ENCODE assay signal across 1 cellular context in the genomic region with DNA sequence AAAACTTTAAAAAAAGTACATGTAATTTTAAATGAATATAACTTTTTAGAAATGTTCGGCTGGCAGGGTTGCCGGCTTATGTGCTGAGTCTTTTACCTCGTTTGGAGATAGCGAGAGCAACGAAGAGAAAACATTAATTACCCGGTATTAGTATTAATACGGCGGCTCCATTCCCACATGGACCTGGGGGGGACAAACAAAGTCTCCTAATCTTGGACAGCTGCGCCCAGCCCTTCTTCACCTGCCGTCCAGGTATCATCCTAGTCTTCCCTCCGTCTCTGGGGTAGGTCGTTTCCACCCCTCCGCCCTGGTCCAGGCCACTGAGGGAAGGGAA.
TF ChIP-seq lines count a peak whose summit lies in the region.

No MANE protein-coding gene starts in this region.

TF ChIP-seq in HEK293, 187 proteins besides CTCF, POLR2A, EP300 and RAD21 (continued from another document and continues in another):
- TF ChIP-seq ZNF341 (tag by site-specific recombination; IDR thresholded peaks at IDR 0.05; ENCODE audit: low read depth) (peak; percentile 55; the same call in 1 of the 2 replicates), ZFP69B (tag by site-specific recombination; IDR thresholded peaks at IDR 0.05) (no peak), MEIS1 (CRISPR knock-in tag; IDR thresholded peaks at IDR 0.05; ENCODE audit: borderline replicate concordance) (no peak), ZNF785 (tag by site-specific recombination; IDR thresholded peaks at IDR 0.05) (no peak), ZFHX2 (tag by site-specific recombination; conservative IDR thresholded peaks at IDR 0.05) (no peak), GLIS2 (tag by site-specific recombination; IDR thresholded peaks at IDR 0.05) (no peak), ZNF623 (tag by site-specific recombination; IDR thresholded peaks at IDR 0.05) (no peak), ZNF548 (tag by site-specific recombination; IDR thresholded peaks at IDR 0.05) (no peak), ZNF629 (tag by site-specific recombination; IDR thresholded peaks at IDR 0.05) (no peak), ZEB2 (tag by site-specific recombination; IDR thresholded peaks at IDR 0.05) (peak; percentile 60), ZNF335 (tag by site-specific recombination; conservative IDR thresholded peaks at IDR 0.05) (peak; percentile 70), KLF7 (tag by site-specific recombination; IDR thresholded peaks at IDR 0.05; ENCODE audit: borderline replicate concordance) (no peak), ZNF221 (tag by site-specific recombination; IDR thresholded peaks at IDR 0.05; ENCODE audit: borderline replicate concordance) (no peak), ZNF777 (tag by site-specific recombination; IDR thresholded peaks at IDR 0.05; ENCODE audit: borderline replicate concordance) (no peak), GFI1B (tag by site-specific recombination; IDR thresholded peaks at IDR 0.05) (0 out of 2 replicates have a peak, but pooled peaks have one; percentile 17), ZNF324 (tag by site-specific recombination; IDR thresholded peaks at IDR 0.05) (no peak), MYNN (tag by site-specific recombination; IDR thresholded peaks at IDR 0.05; ENCODE audit: borderline replicate concordance) (no peak), KLF16 (tag by site-specific recombination; IDR thresholded peaks at IDR 0.05) (0 out of 2 replicates have a peak, but pooled peaks have one; percentile 52), ZNF544 (tag by site-specific recombination; IDR thresholded peaks at IDR 0.05) (no peak), BCL11B (tag by site-specific recombination; IDR thresholded peaks at IDR 0.05; ENCODE audit: low read depth) (no peak), ZNF223 (tag by site-specific recombination; IDR thresholded peaks at IDR 0.05) (0 out of 2 replicates have a peak, but pooled peaks have one; percentile 18), ZNF660 (tag by site-specific recombination; IDR thresholded peaks at IDR 0.05) (0 out of 2 replicates have a peak, but pooled peaks have one; percentile 30), ZNF112 (tag by site-specific recombination; IDR thresholded peaks at IDR 0.05) (no peak), ZNF140 (tag by site-specific recombination; IDR thresholded peaks at IDR 0.05) (no peak)
- TF ChIP-seq, protein P1, sequence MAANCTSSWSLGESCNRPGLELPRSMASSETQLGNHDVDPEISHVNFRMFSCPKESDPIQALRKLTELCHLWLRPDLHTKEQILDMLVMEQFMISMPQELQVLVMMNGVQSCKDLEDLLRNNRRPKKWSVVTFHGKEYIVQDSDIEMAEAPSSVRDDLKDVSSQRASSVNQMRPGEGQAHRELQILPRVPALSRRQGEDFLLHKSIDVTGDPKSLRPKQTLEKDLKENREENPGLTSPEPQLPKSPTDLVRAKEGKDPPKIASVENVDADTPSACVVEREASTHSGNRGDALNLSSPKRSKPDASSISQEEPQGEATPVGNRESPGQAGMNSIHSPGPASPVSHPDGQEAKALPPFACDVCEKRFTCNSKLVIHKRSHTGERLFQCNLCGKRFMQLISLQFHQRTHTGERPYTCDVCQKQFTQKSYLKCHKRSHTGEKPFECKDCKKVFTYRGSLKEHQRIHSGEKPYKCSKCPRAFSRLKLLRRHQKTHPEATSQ (tag by site-specific recombination; IDR thresholded peaks at IDR 0.05) = no peak
- TF ChIP-seq, protein P2, sequence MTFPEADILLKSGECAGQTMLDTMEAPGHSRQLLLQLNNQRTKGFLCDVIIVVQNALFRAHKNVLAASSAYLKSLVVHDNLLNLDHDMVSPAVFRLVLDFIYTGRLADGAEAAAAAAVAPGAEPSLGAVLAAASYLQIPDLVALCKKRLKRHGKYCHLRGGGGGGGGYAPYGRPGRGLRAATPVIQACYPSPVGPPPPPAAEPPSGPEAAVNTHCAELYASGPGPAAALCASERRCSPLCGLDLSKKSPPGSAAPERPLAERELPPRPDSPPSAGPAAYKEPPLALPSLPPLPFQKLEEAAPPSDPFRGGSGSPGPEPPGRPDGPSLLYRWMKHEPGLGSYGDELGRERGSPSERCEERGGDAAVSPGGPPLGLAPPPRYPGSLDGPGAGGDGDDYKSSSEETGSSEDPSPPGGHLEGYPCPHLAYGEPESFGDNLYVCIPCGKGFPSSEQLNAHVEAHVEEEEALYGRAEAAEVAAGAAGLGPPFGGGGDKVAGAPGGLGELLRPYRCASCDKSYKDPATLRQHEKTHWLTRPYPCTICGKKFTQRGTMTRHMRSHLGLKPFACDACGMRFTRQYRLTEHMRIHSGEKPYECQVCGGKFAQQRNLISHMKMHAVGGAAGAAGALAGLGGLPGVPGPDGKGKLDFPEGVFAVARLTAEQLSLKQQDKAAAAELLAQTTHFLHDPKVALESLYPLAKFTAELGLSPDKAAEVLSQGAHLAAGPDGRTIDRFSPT (tag by site-specific recombination; IDR thresholded peaks at IDR 0.05) = no peak
- TF ChIP-seq, protein P3, sequence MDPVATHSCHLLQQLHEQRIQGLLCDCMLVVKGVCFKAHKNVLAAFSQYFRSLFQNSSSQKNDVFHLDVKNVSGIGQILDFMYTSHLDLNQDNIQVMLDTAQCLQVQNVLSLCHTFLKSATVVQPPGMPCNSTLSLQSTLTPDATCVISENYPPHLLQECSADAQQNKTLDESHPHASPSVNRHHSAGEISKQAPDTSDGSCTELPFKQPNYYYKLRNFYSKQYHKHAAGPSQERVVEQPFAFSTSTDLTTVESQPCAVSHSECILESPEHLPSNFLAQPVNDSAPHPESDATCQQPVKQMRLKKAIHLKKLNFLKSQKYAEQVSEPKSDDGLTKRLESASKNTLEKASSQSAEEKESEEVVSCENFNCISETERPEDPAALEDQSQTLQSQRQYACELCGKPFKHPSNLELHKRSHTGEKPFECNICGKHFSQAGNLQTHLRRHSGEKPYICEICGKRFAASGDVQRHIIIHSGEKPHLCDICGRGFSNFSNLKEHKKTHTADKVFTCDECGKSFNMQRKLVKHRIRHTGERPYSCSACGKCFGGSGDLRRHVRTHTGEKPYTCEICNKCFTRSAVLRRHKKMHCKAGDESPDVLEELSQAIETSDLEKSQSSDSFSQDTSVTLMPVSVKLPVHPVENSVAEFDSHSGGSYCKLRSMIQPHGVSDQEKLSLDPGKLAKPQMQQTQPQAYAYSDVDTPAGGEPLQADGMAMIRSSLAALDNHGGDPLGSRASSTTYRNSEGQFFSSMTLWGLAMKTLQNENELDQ (tag by site-specific recombination; IDR thresholded peaks at IDR 0.05; ENCODE audit: low read depth) = no peak
- TF ChIP-seq, protein P4, sequence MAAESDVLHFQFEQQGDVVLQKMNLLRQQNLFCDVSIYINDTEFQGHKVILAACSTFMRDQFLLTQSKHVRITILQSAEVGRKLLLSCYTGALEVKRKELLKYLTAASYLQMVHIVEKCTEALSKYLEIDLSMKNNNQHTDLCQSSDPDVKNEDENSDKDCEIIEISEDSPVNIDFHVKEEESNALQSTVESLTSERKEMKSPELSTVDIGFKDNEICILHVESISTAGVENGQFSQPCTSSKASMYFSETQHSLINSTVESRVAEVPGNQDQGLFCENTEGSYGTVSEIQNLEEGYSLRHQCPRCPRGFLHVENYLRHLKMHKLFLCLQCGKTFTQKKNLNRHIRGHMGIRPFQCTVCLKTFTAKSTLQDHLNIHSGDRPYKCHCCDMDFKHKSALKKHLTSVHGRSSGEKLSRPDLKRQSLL (tag by site-specific recombination; IDR thresholded peaks at IDR 0.05) = no peak
- TF ChIP-seq, protein P5, sequence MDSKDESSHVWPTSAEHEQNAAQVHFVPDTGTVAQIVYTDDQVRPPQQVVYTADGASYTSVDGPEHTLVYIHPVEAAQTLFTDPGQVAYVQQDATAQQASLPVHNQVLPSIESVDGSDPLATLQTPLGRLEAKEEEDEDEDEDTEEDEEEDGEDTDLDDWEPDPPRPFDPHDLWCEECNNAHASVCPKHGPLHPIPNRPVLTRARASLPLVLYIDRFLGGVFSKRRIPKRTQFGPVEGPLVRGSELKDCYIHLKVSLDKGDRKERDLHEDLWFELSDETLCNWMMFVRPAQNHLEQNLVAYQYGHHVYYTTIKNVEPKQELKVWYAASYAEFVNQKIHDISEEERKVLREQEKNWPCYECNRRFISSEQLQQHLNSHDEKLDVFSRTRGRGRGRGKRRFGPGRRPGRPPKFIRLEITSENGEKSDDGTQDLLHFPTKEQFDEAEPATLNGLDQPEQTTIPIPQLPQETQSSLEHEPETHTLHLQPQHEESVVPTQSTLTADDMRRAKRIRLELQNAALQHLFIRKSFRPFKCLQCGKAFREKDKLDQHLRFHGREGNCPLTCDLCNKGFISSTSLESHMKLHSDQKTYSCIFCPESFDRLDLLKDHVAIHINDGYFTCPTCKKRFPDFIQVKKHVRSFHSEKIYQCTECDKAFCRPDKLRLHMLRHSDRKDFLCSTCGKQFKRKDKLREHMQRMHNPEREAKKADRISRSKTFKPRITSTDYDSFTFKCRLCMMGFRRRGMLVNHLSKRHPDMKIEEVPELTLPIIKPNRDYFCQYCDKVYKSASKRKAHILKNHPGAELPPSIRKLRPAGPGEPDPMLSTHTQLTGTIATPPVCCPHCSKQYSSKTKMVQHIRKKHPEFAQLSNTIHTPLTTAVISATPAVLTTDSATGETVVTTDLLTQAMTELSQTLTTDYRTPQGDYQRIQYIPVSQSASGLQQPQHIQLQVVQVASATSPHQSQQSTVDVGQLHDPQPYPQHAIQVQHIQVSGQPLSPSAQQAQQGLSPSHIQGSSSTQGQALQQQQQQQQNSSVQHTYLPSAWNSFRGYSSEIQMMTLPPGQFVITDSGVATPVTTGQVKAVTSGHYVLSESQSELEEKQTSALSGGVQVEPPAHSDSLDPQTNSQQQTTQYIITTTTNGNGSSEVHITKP (tag by site-specific recombination; IDR thresholded peaks at IDR 0.05) = peak; percentile 94
- TF ChIP-seq, protein P6, sequence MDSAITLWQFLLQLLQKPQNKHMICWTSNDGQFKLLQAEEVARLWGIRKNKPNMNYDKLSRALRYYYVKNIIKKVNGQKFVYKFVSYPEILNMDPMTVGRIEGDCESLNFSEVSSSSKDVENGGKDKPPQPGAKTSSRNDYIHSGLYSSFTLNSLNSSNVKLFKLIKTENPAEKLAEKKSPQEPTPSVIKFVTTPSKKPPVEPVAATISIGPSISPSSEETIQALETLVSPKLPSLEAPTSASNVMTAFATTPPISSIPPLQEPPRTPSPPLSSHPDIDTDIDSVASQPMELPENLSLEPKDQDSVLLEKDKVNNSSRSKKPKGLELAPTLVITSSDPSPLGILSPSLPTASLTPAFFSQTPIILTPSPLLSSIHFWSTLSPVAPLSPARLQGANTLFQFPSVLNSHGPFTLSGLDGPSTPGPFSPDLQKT (IDR thresholded peaks at IDR 0.05; ENCODE audit: borderline replicate concordance, low read depth, low read length) = no peak
- TF ChIP-seq, protein P7, sequence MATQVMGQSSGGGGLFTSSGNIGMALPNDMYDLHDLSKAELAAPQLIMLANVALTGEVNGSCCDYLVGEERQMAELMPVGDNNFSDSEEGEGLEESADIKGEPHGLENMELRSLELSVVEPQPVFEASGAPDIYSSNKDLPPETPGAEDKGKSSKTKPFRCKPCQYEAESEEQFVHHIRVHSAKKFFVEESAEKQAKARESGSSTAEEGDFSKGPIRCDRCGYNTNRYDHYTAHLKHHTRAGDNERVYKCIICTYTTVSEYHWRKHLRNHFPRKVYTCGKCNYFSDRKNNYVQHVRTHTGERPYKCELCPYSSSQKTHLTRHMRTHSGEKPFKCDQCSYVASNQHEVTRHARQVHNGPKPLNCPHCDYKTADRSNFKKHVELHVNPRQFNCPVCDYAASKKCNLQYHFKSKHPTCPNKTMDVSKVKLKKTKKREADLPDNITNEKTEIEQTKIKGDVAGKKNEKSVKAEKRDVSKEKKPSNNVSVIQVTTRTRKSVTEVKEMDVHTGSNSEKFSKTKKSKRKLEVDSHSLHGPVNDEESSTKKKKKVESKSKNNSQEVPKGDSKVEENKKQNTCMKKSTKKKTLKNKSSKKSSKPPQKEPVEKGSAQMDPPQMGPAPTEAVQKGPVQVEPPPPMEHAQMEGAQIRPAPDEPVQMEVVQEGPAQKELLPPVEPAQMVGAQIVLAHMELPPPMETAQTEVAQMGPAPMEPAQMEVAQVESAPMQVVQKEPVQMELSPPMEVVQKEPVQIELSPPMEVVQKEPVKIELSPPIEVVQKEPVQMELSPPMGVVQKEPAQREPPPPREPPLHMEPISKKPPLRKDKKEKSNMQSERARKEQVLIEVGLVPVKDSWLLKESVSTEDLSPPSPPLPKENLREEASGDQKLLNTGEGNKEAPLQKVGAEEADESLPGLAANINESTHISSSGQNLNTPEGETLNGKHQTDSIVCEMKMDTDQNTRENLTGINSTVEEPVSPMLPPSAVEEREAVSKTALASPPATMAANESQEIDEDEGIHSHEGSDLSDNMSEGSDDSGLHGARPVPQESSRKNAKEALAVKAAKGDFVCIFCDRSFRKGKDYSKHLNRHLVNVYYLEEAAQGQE (tag by site-specific recombination; IDR thresholded peaks at IDR 0.05) = no peak
- TF ChIP-seq, protein P8, sequence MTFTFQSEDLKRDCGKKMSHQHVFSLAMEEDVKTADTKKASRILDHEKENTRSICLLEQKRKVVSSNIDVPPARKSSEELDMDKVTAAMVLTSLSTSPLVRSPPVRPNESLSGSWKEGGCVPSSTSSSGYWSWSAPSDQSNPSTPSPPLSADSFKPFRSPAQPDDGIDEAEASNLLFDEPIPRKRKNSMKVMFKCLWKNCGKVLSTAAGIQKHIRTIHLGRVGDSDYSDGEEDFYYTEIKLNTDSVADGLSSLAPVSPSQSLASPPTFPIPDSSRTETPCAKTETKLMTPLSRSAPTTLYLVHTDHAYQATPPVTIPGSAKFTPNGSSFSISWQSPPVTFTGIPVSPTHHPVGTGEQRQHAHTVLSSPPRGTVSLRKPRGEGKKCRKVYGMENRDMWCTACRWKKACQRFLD (tag by site-specific recombination; IDR thresholded peaks at IDR 0.05) = no peak
- TF ChIP-seq, protein P9, sequence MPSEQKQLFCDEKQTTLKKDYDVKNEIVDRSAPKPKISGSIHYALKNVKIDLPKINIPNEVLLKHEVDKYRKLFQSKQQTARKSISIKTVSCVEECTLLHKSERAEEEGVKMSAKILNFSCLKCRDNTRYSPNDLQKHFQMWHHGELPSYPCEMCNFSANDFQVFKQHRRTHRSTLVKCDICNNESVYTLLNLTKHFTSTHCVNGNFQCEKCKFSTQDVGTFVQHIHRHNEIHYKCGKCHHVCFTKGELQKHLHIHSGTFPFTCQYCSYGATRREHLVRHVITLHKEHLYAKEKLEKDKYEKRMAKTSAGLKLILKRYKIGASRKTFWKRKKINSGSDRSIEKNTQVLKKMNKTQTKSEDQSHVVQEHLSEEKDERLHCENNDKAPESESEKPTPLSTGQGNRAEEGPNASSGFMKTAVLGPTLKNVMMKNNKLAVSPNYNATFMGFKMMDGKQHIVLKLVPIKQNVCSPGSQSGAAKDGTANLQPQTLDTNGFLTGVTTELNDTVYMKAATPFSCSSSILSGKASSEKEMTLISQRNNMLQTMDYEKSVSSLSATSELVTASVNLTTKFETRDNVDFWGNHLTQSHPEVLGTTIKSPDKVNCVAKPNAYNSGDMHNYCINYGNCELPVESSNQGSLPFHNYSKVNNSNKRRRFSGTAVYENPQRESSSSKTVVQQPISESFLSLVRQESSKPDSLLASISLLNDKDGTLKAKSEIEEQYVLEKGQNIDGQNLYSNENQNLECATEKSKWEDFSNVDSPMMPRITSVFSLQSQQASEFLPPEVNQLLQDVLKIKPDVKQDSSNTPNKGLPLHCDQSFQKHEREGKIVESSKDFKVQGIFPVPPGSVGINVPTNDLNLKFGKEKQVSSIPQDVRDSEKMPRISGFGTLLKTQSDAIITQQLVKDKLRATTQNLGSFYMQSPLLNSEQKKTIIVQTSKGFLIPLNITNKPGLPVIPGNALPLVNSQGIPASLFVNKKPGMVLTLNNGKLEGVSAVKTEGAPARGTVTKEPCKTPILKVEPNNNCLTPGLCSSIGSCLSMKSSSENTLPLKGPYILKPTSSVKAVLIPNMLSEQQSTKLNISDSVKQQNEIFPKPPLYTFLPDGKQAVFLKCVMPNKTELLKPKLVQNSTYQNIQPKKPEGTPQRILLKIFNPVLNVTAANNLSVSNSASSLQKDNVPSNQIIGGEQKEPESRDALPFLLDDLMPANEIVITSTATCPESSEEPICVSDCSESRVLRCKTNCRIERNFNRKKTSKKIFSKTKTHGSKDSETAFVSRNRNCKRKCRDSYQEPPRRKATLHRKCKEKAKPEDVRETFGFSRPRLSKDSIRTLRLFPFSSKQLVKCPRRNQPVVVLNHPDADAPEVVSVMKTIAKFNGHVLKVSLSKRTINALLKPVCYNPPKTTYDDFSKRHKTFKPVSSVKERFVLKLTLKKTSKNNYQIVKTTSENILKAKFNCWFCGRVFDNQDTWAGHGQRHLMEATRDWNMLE (tag by site-specific recombination; conservative IDR thresholded peaks at IDR 0.05; ENCODE audit: low read depth) = no peak
